Comparison of ENCODE assay signal across 8 cellular contexts in genomic region chr1:11272842-11273594, GRCh38. TPM values are rescaled to one million over a fixed set of nuclear protein-coding genes. Genes with fewer than 3 reads are reported as not detected.
DNase-seq lines count a peak whose midpoint lies in the region; ATAC-seq and TF ChIP-seq lines count a peak whose summit lies in the region.

A gene with protein sequence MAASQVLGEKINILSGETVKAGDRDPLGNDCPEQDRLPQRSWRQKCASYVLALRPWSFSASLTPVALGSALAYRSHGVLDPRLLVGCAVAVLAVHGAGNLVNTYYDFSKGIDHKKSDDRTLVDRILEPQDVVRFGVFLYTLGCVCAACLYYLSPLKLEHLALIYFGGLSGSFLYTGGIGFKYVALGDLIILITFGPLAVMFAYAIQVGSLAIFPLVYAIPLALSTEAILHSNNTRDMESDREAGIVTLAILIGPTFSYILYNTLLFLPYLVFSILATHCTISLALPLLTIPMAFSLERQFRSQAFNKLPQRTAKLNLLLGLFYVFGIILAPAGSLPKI (plus strand): TSS chr1:11273198. CDS start chr1:11273532, 334 bp downstream.

- H3K27me3 Mint-ChIP-seq in CD4-positive, CD25-positive, alpha-beta regulatory T cell, result no peaks in the 10 kb centered on the region
- H3K27me3 Mint-ChIP-seq in activated CD4-positive, alpha-beta memory T cell treated with anti-CD3 and anti-CD28 coated beads, Interleukin-2, amount 10 ng/mL, durations not matched to agents 7 days and 5 days, result peaks cover 1% of the 10 kb centered on the region

- peaks cover 3% of the 10 kb centered on the region for H3K36me3 ChIP-seq in CD4-positive, CD25-positive, alpha-beta regulatory T cell (ENCODE audit: control insufficient read depth, insufficient read depth, low read length)
- peaks cover 13% of the 10 kb centered on the region for H3K36me3 ChIP-seq in lower lobe of right lung

- H3K9me3 ChIP-seq in CD4-positive, CD25-positive, alpha-beta regulatory T cell (ENCODE audit: control insufficient read depth in 2 of 2, low read length in 2 of 2), result no peaks in the 10 kb centered on the region
- no peaks in the 10 kb centered on the region for H3K9me3 ChIP-seq in lower lobe of right lung

- peaks cover 10% of the 10 kb centered on the region for H3K36me3 Mint-ChIP-seq in CD4-positive, CD25-positive, alpha-beta regulatory T cell
- H3K36me3 Mint-ChIP-seq in activated CD4-positive, alpha-beta memory T cell treated with anti-CD3 and anti-CD28 coated beads, Interleukin-2, amount 10 ng/mL, durations not matched to agents 7 days and 5 days (ENCODE audit: low read depth), result peaks cover 25% of the 10 kb centered on the region

- H3K27ac Mint-ChIP-seq in CD4-positive, CD25-positive, alpha-beta regulatory T cell, result peak within 1 kb of the TSS; percentile 89 to 96 (median 95)
- peak within 1 kb of the TSS; percentile 83 for H3K27ac Mint-ChIP-seq in activated CD4-positive, alpha-beta memory T cell treated with anti-CD3 and anti-CD28 coated beads, Interleukin-2, amount 10 ng/mL, durations not matched to agents 7 days and 5 days

- H3K4me3 Mint-ChIP-seq in CD4-positive, CD25-positive, alpha-beta regulatory T cell, result peak within 1 kb of the TSS; percentile 95 to 97 (median 95)
- H3K4me3 Mint-ChIP-seq in activated CD4-positive, alpha-beta memory T cell treated with anti-CD3 and anti-CD28 coated beads, Interleukin-2, amount 10 ng/mL, durations not matched to agents 7 days and 5 days, result peak within 1 kb of the TSS; percentile 91

- H3K9me3 Mint-ChIP-seq in CD4-positive, CD25-positive, alpha-beta regulatory T cell, result no peaks in the 10 kb centered on the region
- no peaks in the 10 kb centered on the region for H3K9me3 Mint-ChIP-seq in activated CD4-positive, alpha-beta memory T cell treated with anti-CD3 and anti-CD28 coated beads, Interleukin-2, amount 10 ng/mL, durations not matched to agents 7 days and 5 days

- CTCF ChIA-PET in activated CD4-positive, alpha-beta memory T cell treated with anti-CD3 and anti-CD28 coated beads, Interleukin-2, amount 10 ng/mL, durations not matched to agents 7 days and 5 days (lab: Charles Lee), result interaction anchor here (1.1 to 2.1 kb wide), 2 partner anchors 91 to 235 kb away, joined by 3 to 6 read pairs; no protein-coding TSS in a partner anchor

- peaks cover 10 to 36% (median 26%) of the 10 kb centered on the region in 4 donors for H3K4me1 Mint-ChIP-seq in CD4-positive, CD25-positive, alpha-beta regulatory T cell
- peaks cover 31% of the 10 kb centered on the region for H3K4me1 Mint-ChIP-seq in activated CD4-positive, alpha-beta memory T cell treated with anti-CD3 and anti-CD28 coated beads, Interleukin-2, amount 10 ng/mL, durations not matched to agents 7 days and 5 days

- peak within 1 kb of the TSS; percentile 80 for H3K27ac ChIP-seq in CD4-positive, CD25-positive, alpha-beta regulatory T cell (ENCODE audit: insufficient read depth, low read length, poor library complexity, severe bottlenecking)
- peak within 1 kb of the TSS; percentile 96 for H3K27ac ChIP-seq in lower lobe of right lung

- no peak for TF ChIP-seq CTCF in lower lobe of right lung (IDR thresholded peaks at IDR 0.05)

- peaks cover 38% of the 10 kb centered on the region for H3K4me1 ChIP-seq in CD4-positive, CD25-positive, alpha-beta regulatory T cell (ENCODE audit: control insufficient read depth, insufficient read depth, low read length, poor library complexity, severe bottlenecking)
- H3K4me1 ChIP-seq in lower lobe of right lung, result peaks cover 34% of the 10 kb centered on the region

- POLR2A ChIA-PET in activated CD4-positive, alpha-beta memory T cell treated with anti-CD3 and anti-CD28 coated beads, Interleukin-2, amount 10 ng/mL, durations not matched to agents 7 days and 5 days (lab: Charles Lee), result interaction anchor here (0.7 to 5.9 kb wide), 11 partner anchors 9 to 637 kb away, joined by 3 to 59 read pairs (median 4); partner anchors contain the start of genes MTOR and TARDBP

- intact Hi-C loops in lower lobe of right lung (cut with DNase I), result no loop called here

- DNase-seq in CD4-positive, CD25-positive, alpha-beta regulatory T cell, result peak; percentile 76 to 92 (median 81)
- DNase-seq in NCI-H82 treated with DMSO at 0.1 percent for 48 hours (lab: John Stamatoyannopoulos, UW; ENCODE audit: unreplicated experiment) (peak; percentile 77), ecto neural progenitor cell (ENCODE audit: low spot score) (peak; percentile 93), lower lobe of right lung (peak; percentile 87)
- DNase-seq in activated CD4-positive, alpha-beta memory T cell treated with anti-CD3 and anti-CD28 coated beads, Interleukin-2, amount 10 ng/mL, durations not matched to agents 7 days and 5 days, result peak; percentile 86
- DNase-seq in stimulated activated CD4-positive, alpha-beta T cell treated with anti-CD3 and anti-CD28 coated beads, TNF-alpha, amount 100 ng/mL, for 1 hour (ENCODE audit: low read depth in 3 of 3, low spot score in 1 of 3), result peak; percentile 73 to 81 (median 78)

- H3K4me3 ChIP-seq in CD4-positive, CD25-positive, alpha-beta regulatory T cell (ENCODE audit: low read depth, low read length), result peak within 1 kb of the TSS; percentile 88
- H3K4me3 ChIP-seq in lower lobe of right lung, result peak within 1 kb of the TSS; percentile 71

- H3K27me3 ChIP-seq in CD4-positive, CD25-positive, alpha-beta regulatory T cell (ENCODE audit: control insufficient read depth, insufficient read depth, low read length), result no peaks in the 10 kb centered on the region
- H3K27me3 ChIP-seq in lower lobe of right lung (ENCODE audit: low read depth), result no peaks in the 10 kb centered on the region

- peak; percentile 85 to 89 for ATAC-seq in CD4-positive, CD25-positive, alpha-beta regulatory T cell (ENCODE audit: low read depth in 2 of 2)
- ATAC-seq in GM19372 (IDR thresholded peaks at IDR 0.05; ENCODE audit: low read depth, unreplicated experiment), result peak; percentile 74
- peak; percentile 67 for ATAC-seq in HG03520 (IDR thresholded peaks at IDR 0.05; ENCODE audit: unreplicated experiment)
- peak; percentile 97 to 98 for ATAC-seq in lower lobe of right lung

RNA-seq across cellular contexts. Expression of the gene that starts here (rescaled TPM):
- total RNA-seq in CD4-positive, CD25-positive, alpha-beta regulatory T cell, result 20.9 TPM
- polyA plus RNA-seq in CD4-positive, CD25-positive, alpha-beta regulatory T cell, result 10 to 100 TPM; 28.4 to 43.5 (median 40.3) TPM
- 10 to 100 TPM; 19.9 TPM for total RNA-seq in activated CD4-positive, alpha-beta memory T cell treated with anti-CD3 and anti-CD28 coated beads, Interleukin-2, amount 10 ng/mL, durations not matched to agents 7 days and 5 days
- 10.5 TPM for total RNA-seq in lower lobe of right lung

Comparison
In these comparisons a context has a peak if more than half of its experiments do, and no peak if none do; other contexts are left out.
1. Peak in every context shown above with its lines: DNase-seq, ATAC-seq, H3K4me3 ChIP-seq and H3K27ac ChIP-seq.